ENCODE assay signal across 21 cellular contexts in the genomic region with DNA sequence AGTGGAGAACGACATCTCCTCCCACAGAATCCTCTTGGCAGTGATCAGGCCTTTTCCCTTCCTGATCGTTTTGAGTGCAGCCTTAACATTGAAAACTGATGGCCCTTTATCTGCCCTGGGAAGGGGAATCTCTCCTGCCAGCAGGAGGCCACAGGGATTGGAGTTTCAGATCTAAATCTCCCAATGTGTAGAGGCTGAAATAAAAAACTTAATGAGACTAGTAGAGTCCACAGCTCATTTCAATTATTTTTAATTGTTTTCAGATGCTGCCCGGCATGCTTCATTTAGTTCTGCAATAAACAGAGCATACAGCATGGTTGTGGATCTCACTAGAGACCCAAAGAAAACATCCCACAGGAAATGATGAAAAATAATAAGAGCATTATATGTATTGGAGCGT.
DNase-seq lines count a peak whose midpoint lies in the region; ATAC-seq and TF ChIP-seq lines count a peak whose summit lies in the region.
"Had no signal": no experiment of that assay in that cellular context is flagged by ENCODE, and none has a peak within 500 bp of the region (broad histone marks: within the 10 kb centered on the region; RNA-seq: fewer than 3 reads in every experiment).

No MANE protein-coding gene starts in this region.

- CTCF ChIA-PET in PC-9 (lab: Charles Lee), result no interaction called here

- H3K79me2 ChIP-seq in PC-9 (ENCODE audit: low read depth), result no peaks in the 10 kb centered on the region

- no peaks in the 10 kb centered on the region; the same call in 1 of the 2 replicates for H3F3A ChIP-seq in PC-9 (ENCODE audit: insufficient read depth, low read depth)

- H3K9me2 ChIP-seq in PC-9 (ENCODE audit: insufficient read depth), result no peaks in the 10 kb centered on the region

- H4K20me1 ChIP-seq in PC-9 (ENCODE audit: insufficient read depth), result no peaks in the 10 kb centered on the region

- ATAC-seq in HG03342 (IDR thresholded peaks at IDR 0.05; ENCODE audit: unreplicated experiment), result no peak
- ATAC-seq: activated naive CD4-positive, alpha-beta T cell treated with anti-CD3 and anti-CD28 coated beads, Interleukin-2, amount 50 U/mL, for 72 hours; CD8-positive, alpha-beta T cell; WTC11 had no signal

- H3K4me1 ChIP-seq in PC-9 (replicated peaks; ENCODE audit: insufficient read depth) (peaks cover 27% of the 10 kb centered on the region), ascending aorta (no peaks in the 10 kb centered on the region)
- H3K4me1 ChIP-seq: right atrium auricular region, testis, vagina had no signal

- POLR2A ChIA-PET in PC-9 (lab: Charles Lee; ENCODE audit: unreplicated experiment), result no interaction called here

- peak; percentile 0 for DNase-seq in DMS53 treated with DMSO at 0.1 percent for 48 hours (lab: John Stamatoyannopoulos, UW; ENCODE audit: unreplicated experiment)
- no peak for DNase-seq in PC-9
- peak; percentile 2 for DNase-seq in fibroblast of peridontal ligament (ENCODE audit: extremely low read depth)
- DNase-seq in retina, result peak; percentile 16
- no peak for DNase-seq in stimulated activated CD4-positive, alpha-beta T cell treated with anti-CD3 and anti-CD28 coated beads, Interleukin-4, amount 100 ng/mL, for 1 hour
- no peak for DNase-seq in ascending aorta (ENCODE audit: low spot score in 2 of 2)
- DNase-seq: activated CD8-positive, alpha-beta memory T cell treated with anti-CD3 and anti-CD28 coated beads, Interleukin-2, amount 50 U/mL, for 4 hours; aorta; CD8-positive, alpha-beta T cell; DMS 273 treated with DMSO at 0.1 percent for 48 hours; naive B cell; NCI-H2107; NCI-H510A treated with DMSO at 0.1 percent for 48 hours; stimulated activated CD4-positive, alpha-beta T cell treated with anti-CD3 and anti-CD28 coated beads, Interleukin-4, amount 100 ng/mL, for 24 hours; stimulated activated naive CD4-positive, alpha-beta T cell; testis had no signal

- H3K4me3 ChIP-seq in PC-9 (no peak overlapping the region), ascending aorta (no peak overlapping the region)
- H3K4me3 ChIP-seq: right atrium auricular region, testis, vagina had no signal

- no peak for TF ChIP-seq CTCF in PC-9 (conservative IDR thresholded peaks at IDR 0.05)
- TF ChIP-seq CTCF in ascending aorta (IDR thresholded peaks at IDR 0.05), result no peak

- H3K4me2 ChIP-seq in PC-9, result no peak overlapping the region

- no TSS peak for BruUV-seq in PC-9 (replicated peaks; lab: Mats Ljungman, UMichigan)

- intact Hi-C loops in PC-9 (cut with micrococcal nuclease; ENCODE audit: unreplicated experiment), result loop anchor here (5.0 to 10.0 kb wide), 2 partner anchors 250 to 1052 kb away; no protein-coding TSS in a partner anchor
- intact Hi-C loops in ascending aorta (cut with DNase I), result no loop called here

- H3K27ac ChIP-seq in PC-9 (peak overlapping the region; percentile 32; the same call in 1 of the 2 replicates), ascending aorta (no peak overlapping the region)
- H3K27ac ChIP-seq: right atrium auricular region, testis, vagina had no signal

- H3K9me3 ChIP-seq in PC-9 (ENCODE audit: insufficient read depth, low read depth) (0 out of 2 replicates have a peak, but pooled peaks cover 12% of the 10 kb centered on the region), ascending aorta (no peaks in the 10 kb centered on the region)
- H3K9me3 ChIP-seq: right atrium auricular region, testis, vagina had no signal

- H2AFZ ChIP-seq in PC-9, result peak overlapping the region; percentile 37

- H3K36me3 ChIP-seq in PC-9 (ENCODE audit: low read depth) (no peaks in the 10 kb centered on the region), ascending aorta (no peaks in the 10 kb centered on the region)
- H3K36me3 ChIP-seq: right atrium auricular region, vagina had no signal

- no peaks in the 10 kb centered on the region for H3K27me3 ChIP-seq in PC-9 (ENCODE audit: insufficient read depth, low read depth)
- H3K27me3 ChIP-seq in ascending aorta, result no peaks in the 10 kb centered on the region
- H3K27me3 ChIP-seq: right atrium auricular region, testis, vagina had no signal

Comparison
In these comparisons a context has a peak if more than half of its experiments do, and no peak if none do; other contexts are left out.
1. DNase-seq: peak in DMS53 treated with DMSO at 0.1 percent for 48 hours (single experiment), fibroblast of peridontal ligament (single experiment) and retina (single experiment); none in PC-9 (0 of 2), stimulated activated CD4-positive, alpha-beta T cell treated with anti-CD3 and anti-CD28 coated beads, Interleukin-4, amount 100 ng/mL, for 1 hour (single experiment) and ascending aorta (0 of 2).